In genomic region chr5:128674837-128675446, GRCh38 we compare ENCODE assay signal across 8 cellular contexts.
DNase-seq lines count a peak whose midpoint lies in the region; ATAC-seq and TF ChIP-seq lines count a peak whose summit lies in the region.

No MANE protein-coding gene starts in this region.

- H3K79me2 ChIP-seq in DOHH2 (ENCODE audit: control insufficient read depth, low read length): no peaks in the 10 kb centered on the region
- no peaks in the 10 kb centered on the region for H3K79me2 ChIP-seq in OCI-LY3 (ENCODE audit: low read length)

- H4K20me1 ChIP-seq in DOHH2 (ENCODE audit: control insufficient read depth, insufficient read depth, low read depth, low read length): no peaks in the 10 kb centered on the region
- no peaks in the 10 kb centered on the region for H4K20me1 ChIP-seq in OCI-LY3 (ENCODE audit: insufficient read depth, low read length)

- peak; percentile 73 for TF ChIP-seq CTCF in DOHH2 (IDR thresholded peaks at IDR 0.05; ENCODE audit: low read depth, low read length, poor library complexity, severe bottlenecking)
- peak; percentile 50 for TF ChIP-seq CTCF in OCI-LY3 (IDR thresholded peaks at IDR 0.05; ENCODE audit: low read depth, low read length)
- TF ChIP-seq CTCF in astrocyte of the cerebellum (IDR thresholded peaks at IDR 0.05; ENCODE audit: low read depth, low read length, missing control alignments): peak; percentile 65
- peak; percentile 58 for TF ChIP-seq CTCF in liver (IDR thresholded peaks at IDR 0.05; ENCODE audit: low read depth, low read length, missing input control)

- WGBS in liver: 34% methylated on average over 3 of the region's 3 CpGs

- no peak overlapping the region for H2AFZ ChIP-seq in OCI-LY3 (ENCODE audit: low read depth, low read length)

- TF ChIP-seq RAD21 in liver (IDR thresholded peaks at IDR 0.05): peak; percentile 63 to 72

- H3K9me2 ChIP-seq in DOHH2 (replicated peaks; ENCODE audit: control insufficient read depth, low read length): no peaks in the 10 kb centered on the region

- in situ Hi-C loops in astrocyte of the cerebellum (cut with HindIII; ENCODE audit: low sequenced_read_pairs): no loop called here

- H3K27me3 ChIP-seq in DOHH2 (ENCODE audit: control insufficient read depth, low read length) (no peaks in the 10 kb centered on the region), OCI-LY3 (ENCODE audit: low read depth, low read length) (no peaks in the 10 kb centered on the region), liver (ENCODE audit: control insufficient read depth in 4 of 4, insufficient read depth in 4 of 4, low read length in 3 of 4) (peaks cover 0 to 5% (median 0%) of the 10 kb centered on the region in 4 donors)

- H3K9ac ChIP-seq in OCI-LY3 (ENCODE audit: low read length) (no peak overlapping the region), liver (ENCODE audit: low read depth in 1 of 2, low read length in 2 of 2) (no peak overlapping the region)

- H3K9me3 ChIP-seq in DOHH2 (ENCODE audit: control insufficient read depth, insufficient read depth, low read length) (no peaks in the 10 kb centered on the region), OCI-LY3 (ENCODE audit: insufficient read depth, low read length) (0 out of 2 replicates have a peak, but pooled peaks cover 2% of the 10 kb centered on the region), liver (ENCODE audit: control insufficient read depth in 4 of 4, low read length in 3 of 4) (peaks cover 0 to 2% (median under 1%) of the 10 kb centered on the region in 4 donors)

- no peak overlapping the region for H3K27ac ChIP-seq in DOHH2 (ENCODE audit: low read depth, low read length)
- no peak overlapping the region for H3K27ac ChIP-seq in OCI-LY3 (ENCODE audit: low read length)
- H3K27ac ChIP-seq in liver (ENCODE audit: low read depth in 1 of 2, low read length in 2 of 2): no peak overlapping the region

- DNase-seq in astrocyte of the cerebellum (ENCODE audit: low read depth) (no peak), anterior cingulate cortex (lab: John Stamatoyannopoulos, UW) (no peak), cerebellar nuclear complex (lab: John Stamatoyannopoulos, UW) (no peak)

- no peaks in the 10 kb centered on the region for H3K36me3 ChIP-seq in DOHH2 (ENCODE audit: control insufficient read depth, low read length)
- H3K36me3 ChIP-seq in OCI-LY3 (replicated peaks; ENCODE audit: low read depth, low read length): no peaks in the 10 kb centered on the region
- H3K36me3 ChIP-seq in liver (ENCODE audit: control insufficient read depth in 4 of 4, insufficient read depth in 3 of 4, low read depth in 1 of 4, low read length in 3 of 4): no peaks in the 10 kb centered on the region

- H3K4me1 ChIP-seq in DOHH2 (ENCODE audit: control insufficient read depth, low read length) (no peaks in the 10 kb centered on the region), OCI-LY3 (ENCODE audit: low read length) (peaks cover 4% of the 10 kb centered on the region; the same call in 1 of the 2 replicates), liver (ENCODE audit: control insufficient read depth in 4 of 4, insufficient read depth in 4 of 4, low read length in 3 of 4) (no peaks in the 10 kb centered on the region)

- peak; percentile 76 for ATAC-seq in GM19324 (IDR thresholded peaks at IDR 0.05; ENCODE audit: low FRiP score, unreplicated experiment)
- ATAC-seq in HG03135 (IDR thresholded peaks at IDR 0.05; ENCODE audit: unreplicated experiment): peak; percentile 92

- H3K4me2 ChIP-seq in DOHH2 (ENCODE audit: low read length) (no peak overlapping the region), OCI-LY3 (ENCODE audit: low read length) (no peak overlapping the region)

- H3K4me3 ChIP-seq in DOHH2 (ENCODE audit: low read length): no peak overlapping the region
- no peak overlapping the region for H3K4me3 ChIP-seq in OCI-LY3 (ENCODE audit: low read length)
- H3K4me3 ChIP-seq in astrocyte of the cerebellum (ENCODE audit: low read depth, low read length): no peak overlapping the region
- H3K4me3 ChIP-seq in liver (ENCODE audit: low read depth in 1 of 3, low read length in 3 of 3): no peak overlapping the region

- H3F3A ChIP-seq in DOHH2 (ENCODE audit: control insufficient read depth, insufficient read depth): no peaks in the 10 kb centered on the region

TF ChIP-seq in liver, 16 proteins besides CTCF, POLR2A, EP300 and RAD21:
- no peak for TF ChIP-seq HNF4A (conservative IDR thresholded peaks at IDR 0.05)
- TF ChIP-seq TAF1 (conservative IDR thresholded peaks at IDR 0.05): no peak
- no peak for TF ChIP-seq HNF4G (IDR thresholded peaks at IDR 0.05)
TF ChIP-seq in liver: peak in this region for 0.
